ENCODE assay signal across 15 cellular contexts in genomic region chr2:117820444-117820843, GRCh38. TPM values are rescaled to one million over a fixed set of nuclear protein-coding genes. Genes with fewer than 3 reads are reported as not detected.
DNase-seq lines count a peak whose midpoint lies in the region; ATAC-seq and TF ChIP-seq lines count a peak whose summit lies in the region.
"Had no signal": no experiment of that assay in that cellular context is flagged by ENCODE, and none has a peak within 500 bp of the region (broad histone marks: within the 10 kb centered on the region; RNA-seq: fewer than 3 reads in every experiment).

No MANE protein-coding gene starts in this region.

- TF ChIP-seq POLR2A in thyroid gland (IDR thresholded peaks at IDR 0.05): no peak

- peaks cover 0 to 3% (median under 1%) of the 10 kb centered on the region in 3 donors for H3K27me3 Mint-ChIP-seq in immature natural killer cell (ENCODE audit: low read depth in 3 of 3)

- no peaks in the 10 kb centered on the region for H3K27me3 ChIP-seq in HAP-1 (ENCODE audit: low read depth)
- no peaks in the 10 kb centered on the region for H3K27me3 ChIP-seq in thyroid gland
- H3K27me3 ChIP-seq: right lobe of liver had no signal

- H3K27ac ChIP-seq in thyroid gland: peak overlapping the region in 1 of 3 donors; percentile 24
- H3K27ac ChIP-seq: right lobe of liver, thoracic aorta had no signal

- DNase-seq in immature natural killer cell: peak in 1 of 3 donors; percentile 19
- no peak for DNase-seq in HAP-1 (ENCODE audit: low spot score in 2 of 2)
- DNase-seq in activated effector memory CD4-positive, alpha-beta T cell treated with anti-CD3 and anti-CD28 coated beads, Interleukin-2, amount 50 U/mL, for 16 hours: no peak
- DNase-seq in thyroid gland: no peak
- DNase-seq: activated gamma-delta T cell treated with Interleukin-2 at 50 U/mL for 16 hours; COR-L47; glutamatergic neuron; left cardiac atrium; NCI-H1694 treated with DMSO at 0.1 percent for 48 hours; NK-92 treated with Interleukin-12 subunit alpha and Interleukin-12 subunit beta, amount 100 ng/mL, for 24 hours; right lobe of liver had no signal

- peaks cover 90% of the 10 kb centered on the region for H3K36me3 ChIP-seq in HAP-1 (replicated peaks)
- H3K36me3 ChIP-seq in thyroid gland: peaks cover 52 to 70% of the 10 kb centered on the region in 2 donors

- peaks cover 20 to 83% (median 58%) of the 10 kb centered on the region in 3 donors for H3K36me3 Mint-ChIP-seq in immature natural killer cell

- no peak for TF ChIP-seq CTCF in thyroid gland (IDR thresholded peaks at IDR 0.05)

- 86 to 95% methylated on average over 1 of the region's 1 CpG for WGBS in thyroid gland, 2 donors

- ATAC-seq in GM18519 (IDR thresholded peaks at IDR 0.05; ENCODE audit: low FRiP score, unreplicated experiment) (peak; percentile 43), GM19397 (IDR thresholded peaks at IDR 0.05; ENCODE audit: unreplicated experiment) (peak; percentile 71), HG03039 (IDR thresholded peaks at IDR 0.05; ENCODE audit: unreplicated experiment) (peak; percentile 85)
- ATAC-seq: left cardiac atrium, right lobe of liver had no signal

- H3K4me1 Mint-ChIP-seq in immature natural killer cell: peaks cover 10 to 36% of the 10 kb centered on the region in 2 donors

- H3K27ac Mint-ChIP-seq in immature natural killer cell: peak overlapping the region; percentile 53 to 100 (median 99)

- intact Hi-C loops in thyroid gland (cut with DNase I): no loop called here

- H3K4me3 ChIP-seq in HAP-1 (no peak overlapping the region), thyroid gland (replicated peaks in 1 of 3) (no peak overlapping the region)
- H3K4me3 ChIP-seq: right lobe of liver, thoracic aorta had no signal

- peaks cover 11% of the 10 kb centered on the region for H3K4me1 ChIP-seq in HAP-1
- peaks cover 7 to 13% of the 10 kb centered on the region in 2 donors for H3K4me1 ChIP-seq in thyroid gland

- H3K4me3 Mint-ChIP-seq in immature natural killer cell: no peak overlapping the region

- in situ Hi-C loops in HAP-1 (cut with MboI; ENCODE audit: low sequenced_read_pairs): no loop called here

- H3K9me3 Mint-ChIP-seq in immature natural killer cell: no peaks in the 10 kb centered on the region

- H3K9me3 ChIP-seq in HAP-1 (no peaks in the 10 kb centered on the region), thyroid gland (no peaks in the 10 kb centered on the region)
- H3K9me3 ChIP-seq: right lobe of liver, thoracic aorta had no signal

RNA-seq across cellular contexts. Expression of gene DDX18, which starts 6.0 kb away (rescaled TPM):
- polyA plus RNA-seq in immature natural killer cell: 10 to 100 TPM; 32.2 to 51.6 (median 34.6) TPM
- 10 to 100 TPM; 47.6 to 65.6 (median 49.0) TPM for total RNA-seq in thyroid gland
